ENCODE assay signal across 14 cellular contexts in genomic region chr15:81163961-81164800, GRCh38. TPM values are rescaled to one million over a fixed set of nuclear protein-coding genes. Genes with fewer than 3 reads are reported as not detected.
DNase-seq lines count a peak whose midpoint lies in the region; ATAC-seq and TF ChIP-seq lines count a peak whose summit lies in the region.
"Had no signal": no experiment of that assay in that cellular context is flagged by ENCODE, and none has a peak within 500 bp of the region (broad histone marks: within the 10 kb centered on the region; RNA-seq: fewer than 3 reads in every experiment).

No MANE protein-coding gene starts in this region.

- no peaks in the 10 kb centered on the region for H3K79me2 ChIP-seq in osteoblast (ENCODE audit: insufficient read depth, low read length)

- H3K4me3 ChIP-seq in endodermal cell (ENCODE audit: low read length): no peak overlapping the region
- no peak overlapping the region for H3K4me3 ChIP-seq in osteoblast (ENCODE audit: insufficient read depth, low read length)
- H3K4me3 ChIP-seq in spleen: no peak overlapping the region
- H3K4me3 ChIP-seq: thoracic aorta had no signal

- H3K4me2 ChIP-seq in osteoblast (ENCODE audit: insufficient read depth, low read length): peak overlapping the region; percentile 49

- no peak for ATAC-seq in GM18517 (IDR thresholded peaks at IDR 0.05; ENCODE audit: unreplicated experiment)
- no peak for ATAC-seq in GM19467 (IDR thresholded peaks at IDR 0.05; ENCODE audit: unreplicated experiment)
- ATAC-seq: activated T-cell treated with anti-CD3 and anti-CD28 coated beads, Interleukin-2, amount 50 U/mL, for 72 hours had no signal

- intact Hi-C loops in spleen (cut with DNase I; ENCODE audit: low total_unique reads): no loop called here

- DNase-seq in GM03348 (ENCODE audit: low spot score) (peak; percentile 79), RPMI7951 (ENCODE audit: low read depth) (peak; percentile 85), endodermal cell (no peak), osteoblast (ENCODE audit: insufficient read length, low spot score, missing footprints) (peak; percentile 87), spleen (no peak)
- DNase-seq in activated naive CD4-positive, alpha-beta T cell treated with Interleukin-2 at 50 U/mL for 16 hours: no peak
- DNase-seq: activated T-cell treated with anti-CD3 and anti-CD28 coated beads, Interleukin-2, amount 50 U/mL, for 72 hours; kidney; NCI-H1092 treated with DMSO at 0.1 percent for 48 hours had no signal

- TF ChIP-seq POLR2A in spleen (IDR thresholded peaks at IDR 0.05): no peak

- no peaks in the 10 kb centered on the region for H4K20me1 ChIP-seq in osteoblast (ENCODE audit: insufficient read depth, low read length)

- H3K27ac ChIP-seq in endodermal cell (ENCODE audit: low read depth, low read length) (no peak overlapping the region), osteoblast (ENCODE audit: low read depth, low read length) (peak overlapping the region; percentile 43), spleen (no peak overlapping the region)
- H3K27ac ChIP-seq: thoracic aorta had no signal

- H3K27me3 Mint-ChIP-seq in endodermal cell (ENCODE audit: insufficient read depth): peaks cover 12% of the 10 kb centered on the region

- TF ChIP-seq CTCF in endodermal cell (conservative IDR thresholded peaks at IDR 0.05) (peak; percentile 40), osteoblast (IDR thresholded peaks at IDR 0.05; ENCODE audit: extremely low read depth, low read depth, low read length) (peak; percentile 30), spleen (IDR thresholded peaks at IDR 0.05 in 8 of 11, conservative IDR thresholded peaks at IDR 0.05 in 3 of 11) (no peak)

- H3K4me1 Mint-ChIP-seq in endodermal cell: no peaks in the 10 kb centered on the region

- no peaks in the 10 kb centered on the region for H3K36me3 Mint-ChIP-seq in endodermal cell (ENCODE audit: low read depth)

- H3K4me1 ChIP-seq in endodermal cell (ENCODE audit: control insufficient read depth, insufficient read depth, low read length): no peaks in the 10 kb centered on the region
- peaks cover 27% of the 10 kb centered on the region for H3K4me1 ChIP-seq in osteoblast (ENCODE audit: insufficient read depth, low read length)
- H3K4me1 ChIP-seq in spleen: peaks cover 0 to 23% (median 14%) of the 10 kb centered on the region in 6 donors

- no peaks in the 10 kb centered on the region for H3K9me3 Mint-ChIP-seq in endodermal cell
- H3K9me3 Mint-ChIP-seq: activated T-cell treated with anti-CD3 and anti-CD28 coated beads, Interleukin-2, amount 50 U/mL, for 72 hours; T-helper 2 cell treated with Interferon-gamma antibody and Interleukin-4, amounts not matched to agents 5 μg/mL and 100 μg/mL, for 36 hours had no signal

- H3K9ac ChIP-seq in endodermal cell (ENCODE audit: extremely low read depth, low read length, poor library complexity, severe bottlenecking): no peak overlapping the region

- H3K9me3 ChIP-seq in endodermal cell (ENCODE audit: control insufficient read depth, low read length): no peaks in the 10 kb centered on the region
- no peaks in the 10 kb centered on the region for H3K9me3 ChIP-seq in osteoblast (ENCODE audit: low read depth, low read length)
- no peaks in the 10 kb centered on the region for H3K9me3 ChIP-seq in spleen
- H3K9me3 ChIP-seq: thoracic aorta had no signal

- WGBS in endodermal cell (ENCODE audit: insufficient coverage in 1 of 2, insufficient read length in 1 of 2), 2 experiments: 79 to 100% methylated on average over 1 to 3 of the region's 3 CpGs
- WGBS in spleen, 5 donors: 46 to 68% (median 56%) methylated on average over 3 of the region's 3 CpGs

- no peak overlapping the region for H3K27ac Mint-ChIP-seq in endodermal cell
- H3K27ac Mint-ChIP-seq: activated T-cell treated with anti-CD3 and anti-CD28 coated beads, Interleukin-2, amount 50 U/mL, for 72 hours; T-helper 2 cell treated with Interferon-gamma antibody and Interleukin-4, amounts not matched to agents 5 μg/mL and 100 μg/mL, for 36 hours had no signal

- H3K4me3 Mint-ChIP-seq in endodermal cell: no peak overlapping the region
- H3K4me3 Mint-ChIP-seq: activated T-cell treated with anti-CD3 and anti-CD28 coated beads, Interleukin-2, amount 50 U/mL, for 72 hours; T-helper 2 cell treated with Interferon-gamma antibody and Interleukin-4, amounts not matched to agents 5 μg/mL and 100 μg/mL, for 36 hours had no signal

- peak overlapping the region; percentile 39 for H2AFZ ChIP-seq in osteoblast (ENCODE audit: low read length)

- H3K36me3 ChIP-seq in endodermal cell (ENCODE audit: control insufficient read depth, insufficient read depth, low read length) (no peaks in the 10 kb centered on the region), osteoblast (ENCODE audit: insufficient read depth, low read length) (no peaks in the 10 kb centered on the region), spleen (no peaks in the 10 kb centered on the region)
- H3K36me3 ChIP-seq: thoracic aorta had no signal

- H3K27me3 ChIP-seq in endodermal cell (ENCODE audit: control insufficient read depth, insufficient read depth, low read length, poor library complexity, severe bottlenecking) (no peaks in the 10 kb centered on the region), osteoblast (ENCODE audit: insufficient read depth, low read length) (no peaks in the 10 kb centered on the region), spleen (replicated peaks in 1 of 7) (peaks cover 0 to 20% (median 0%) of the 10 kb centered on the region in 7 donors)

RNA-seq across cellular contexts. Expression of gene CFAP161, which starts 30.1 kb away (rescaled TPM):
- 0.36 and 0.59 TPM in 2 replicates for total RNA-seq in RPMI7951 (2014; rRNA removed; shearing (Covaris generic))
- total RNA-seq in endodermal cell (not detected), osteoblast (under 0.01 and 0.88 TPM in 2 replicates), spleen (1 to 10 TPM in 2 of 7 donors, under 1 TPM in 2, not detected in 3; 0.20 to 2.0 (median 1.1) TPM)
- not detected for polyA plus RNA-seq in endodermal cell (2013, experiment 1 of 2)
- 0.41 TPM for polyA plus RNA-seq in endodermal cell (2013, experiment 2 of 2)
- under 1 TPM; 0.06 to 0.48 (median 0.11) TPM for polyA plus RNA-seq in spleen
- total RNA-seq: osteocyte had no signal

RNA-seq across cellular contexts. Expression of gene IL16, which starts 32.5 kb away (rescaled TPM):
- total RNA-seq in RPMI7951 (2014; rRNA removed; shearing (Covaris generic)): 0.96 and 1.4 TPM in 2 replicates
- total RNA-seq in endodermal cell: under 1 TPM; 0.13 to 0.24 TPM
- 0.46 TPM for polyA plus RNA-seq in endodermal cell (2013, experiment 1 of 2)
- 0.25 TPM for polyA plus RNA-seq in endodermal cell (2013, experiment 2 of 2)
- 6.5 and 7.1 TPM in 2 replicates for total RNA-seq in osteoblast
- 100 to 1,000 TPM; 126 to 159 (median 130) TPM for total RNA-seq in spleen
- 100 to 1,000 TPM in 2 of 3 donors, 10 to 100 TPM in 1; 93.9 to 114 (median 114) TPM for polyA plus RNA-seq in spleen
- total RNA-seq: osteocyte had no signal

Comparison
In these comparisons a context has a peak if more than half of its experiments do, and no peak if none do; other contexts are left out.
1. DNase-seq: peak in GM03348 (single experiment), RPMI7951 (single experiment) and osteoblast (single experiment); none in endodermal cell (single experiment), spleen (single experiment) and activated naive CD4-positive, alpha-beta T cell treated with Interleukin-2 at 50 U/mL for 16 hours (single experiment).
2. CTCF ChIP-seq: peak in endodermal cell (single experiment) and osteoblast (single experiment); none in spleen (0 of 11).
3. RNA of gene IL16, which starts 32.5 kb away (total RNA-seq): 126 to 159 TPM in spleen; 6.5 to 7.1 TPM in osteoblast, 0.96 to 1.4 TPM in RPMI7951 and 0.13 to 0.24 TPM in endodermal cell; every median in the first group is over 10 times any median in the second.